Comparison of ENCODE assay signal across 8 cellular contexts in genomic region chr2:118003396-118003824, GRCh38. TPM values are rescaled to one million over a fixed set of nuclear protein-coding genes. Genes with fewer than 3 reads are reported as not detected.
DNase-seq lines count a peak whose midpoint lies in the region; TF ChIP-seq lines count a peak whose summit lies in the region.

No MANE protein-coding gene starts in this region.

- peak overlapping the region; percentile 14; the same call in 1 of the 2 replicates for H3K27ac ChIP-seq in OCI-LY3 (ENCODE audit: low read length)

- H3K4me2 ChIP-seq in OCI-LY3 (ENCODE audit: low read length) = peak overlapping the region; percentile 10

- 0 out of 2 replicates have a peak, but pooled peaks cover 4% of the 10 kb centered on the region for H4K20me1 ChIP-seq in OCI-LY3 (ENCODE audit: insufficient read depth, low read length)

- peak; percentile 59 for DNase-seq in activated CD8-positive, alpha-beta memory T cell treated with anti-CD3 and anti-CD28 coated beads for 24 hours
- no peak for DNase-seq in activated CD8-positive, alpha-beta memory T cell treated with anti-CD3 and anti-CD28 coated beads, Interleukin-2, amount 50 U/mL, for 48 hours
- DNase-seq in H7 (peak; percentile 66), KBM-7 (peak; percentile 92), foreskin fibroblast (peak; percentile 63 to 89), non-pigmented ciliary epithelial cell (ENCODE audit: low read depth) (peak; percentile 65)
- DNase-seq in activated T-cell treated with anti-CD3 and anti-CD28 coated beads, Interleukin-2, amount 50 U/mL, for 48 hours = peak; percentile 25 to 38

- TF ChIP-seq CTCF in OCI-LY3 (IDR thresholded peaks at IDR 0.05; ENCODE audit: low read depth, low read length) (peak; percentile 82), foreskin fibroblast (IDR thresholded peaks at IDR 0.05; ENCODE audit: low read depth, low read length) (peak; percentile 65)

- no peak overlapping the region for H3K4me3 ChIP-seq in H7 (ENCODE audit: insufficient read depth, low read depth, low read length)
- H3K4me3 ChIP-seq in OCI-LY3 (ENCODE audit: low read length) = no peak overlapping the region
- no peak overlapping the region for H3K4me3 ChIP-seq in foreskin fibroblast (ENCODE audit: low read depth in 1 of 2, low read length in 2 of 2)

- H3K27me3 ChIP-seq in H7 (ENCODE audit: control insufficient read depth, insufficient read depth, low read length) = no peaks in the 10 kb centered on the region
- H3K27me3 ChIP-seq in OCI-LY3 (ENCODE audit: low read depth, low read length) = no peaks in the 10 kb centered on the region

- H3K9ac ChIP-seq in OCI-LY3 (ENCODE audit: low read length) = no peak overlapping the region

- no peaks in the 10 kb centered on the region for H3K9me3 ChIP-seq in OCI-LY3 (ENCODE audit: insufficient read depth, low read length)

- H2AFZ ChIP-seq in OCI-LY3 (ENCODE audit: low read depth, low read length) = no peak overlapping the region

- in situ Hi-C loops in KBM-7 (cut with MboI; ENCODE audit: low pct_unique_long_range_greater_than_20kb, low sequenced_read_pairs) = no loop called here

- H3K79me2 ChIP-seq in OCI-LY3 (ENCODE audit: low read length) = peaks cover 7% of the 10 kb centered on the region; the same call in 1 of the 2 replicates

- H3K36me3 ChIP-seq in H7 (replicated peaks; ENCODE audit: control insufficient read depth, insufficient read depth, low read length) (peaks cover 22% of the 10 kb centered on the region), OCI-LY3 (replicated peaks; ENCODE audit: low read depth, low read length) (peaks cover 48% of the 10 kb centered on the region)

- H3K4me1 ChIP-seq in OCI-LY3 (ENCODE audit: low read length) = peaks cover 5% of the 10 kb centered on the region

RNA-seq across cellular contexts. Expression of gene CCDC93, which starts 10.5 kb away (rescaled TPM):
- total RNA-seq in H7 (2014; rRNA removed; shearing (Covaris generic)) = 9.0 and 13.6 TPM in 2 replicates
